In the genomic region with DNA sequence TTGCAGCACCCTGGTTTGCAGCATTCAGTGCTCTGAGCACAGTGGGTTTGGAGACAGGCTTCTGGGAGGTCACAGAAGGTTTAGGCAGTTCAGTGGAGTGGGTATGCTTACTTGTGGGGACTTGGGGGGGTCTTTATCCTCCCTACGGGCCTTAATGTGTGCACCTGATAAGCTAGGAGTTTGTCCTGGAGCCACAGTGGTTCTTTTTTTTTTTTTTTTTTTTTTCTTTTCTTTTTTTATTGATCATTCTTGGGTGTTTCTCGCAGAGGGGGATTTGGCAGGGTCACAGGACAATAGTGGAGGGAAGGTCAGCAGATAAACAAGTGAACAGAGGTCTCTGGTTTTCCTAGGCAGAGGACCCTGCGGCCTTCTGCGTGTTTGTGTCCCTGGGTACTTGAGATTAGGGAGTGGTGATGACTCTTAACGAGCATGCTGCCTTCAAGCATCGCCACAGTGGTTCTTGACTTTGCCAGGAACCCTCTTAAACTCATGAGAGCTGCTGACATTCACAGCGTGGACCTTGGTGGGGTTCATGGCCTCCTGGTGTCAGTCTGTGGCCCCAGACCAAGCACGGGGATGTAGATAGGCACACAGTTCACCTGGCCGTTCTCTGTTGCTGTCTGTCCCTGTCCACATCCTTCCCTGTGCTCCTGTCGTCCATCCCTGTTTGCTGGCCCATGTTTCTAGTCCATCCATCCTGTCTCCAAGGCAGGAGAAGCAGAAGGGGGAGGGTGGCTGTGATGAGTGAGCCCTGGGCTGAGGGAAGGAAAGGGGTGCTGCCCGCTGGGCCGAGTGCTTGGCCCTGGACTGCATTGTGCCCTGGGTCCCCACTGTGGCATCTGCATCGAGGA, we compare ENCODE assay signal across 10 cellular contexts. TPM values are rescaled to one million over a fixed set of nuclear protein-coding genes. Genes with fewer than 3 reads are reported as not detected.
A peak's percentile ranks its signal among the peaks of the same experiment; 100 is the strongest.
DNase-seq lines count a peak whose midpoint lies in the region; TF ChIP-seq lines count a peak whose summit lies in the region.
"Had no signal": no experiment of that assay in that cellular context is flagged by ENCODE, and none has a peak within 500 bp of the region (broad histone marks: within the 10 kb centered on the region; RNA-seq: fewer than 3 reads in every experiment).

No MANE protein-coding gene starts in this region.

- 77% methylated on average over 12 of the region's 13 CpGs for WGBS in smooth muscle cell (ENCODE audit: low lambda C conversion rate)

- TF ChIP-seq CTCF in GM12875 (IDR thresholded peaks at IDR 0.05; ENCODE audit: borderline replicate concordance, insufficient read depth, low read depth, low read length) = no peak
- no peak for TF ChIP-seq CTCF in glutamatergic neuron (IDR thresholded peaks at IDR 0.05; ENCODE audit: partially characterized antibody, unreplicated experiment)
- no peak for TF ChIP-seq CTCF in smooth muscle cell (IDR thresholded peaks at IDR 0.05; ENCODE audit: borderline replicate concordance, insufficient read depth, poor library complexity, severe bottlenecking)

- H3K36me3 Mint-ChIP-seq in activated CD4-positive, alpha-beta memory T cell treated with anti-CD3 and anti-CD28 coated beads for 36 hours = peaks cover 32% of the 10 kb centered on the region
- H3K36me3 Mint-ChIP-seq in glutamatergic neuron (ENCODE audit: unreplicated experiment) = no peaks in the 10 kb centered on the region

- peaks cover 69% of the 10 kb centered on the region for H4K20me1 ChIP-seq in smooth muscle cell (ENCODE audit: low read depth)

- peaks cover 64% of the 10 kb centered on the region for H3K79me2 ChIP-seq in smooth muscle cell (ENCODE audit: low read depth)

- H3K9me3 Mint-ChIP-seq in activated CD4-positive, alpha-beta memory T cell treated with anti-CD3 and anti-CD28 coated beads for 36 hours = no peaks in the 10 kb centered on the region
- peaks cover 14% of the 10 kb centered on the region for H3K9me3 Mint-ChIP-seq in glutamatergic neuron (ENCODE audit: unreplicated experiment)

- peak overlapping the region; percentile 19 for H3K4me2 ChIP-seq in smooth muscle cell

- H3K4me3 Mint-ChIP-seq in activated CD4-positive, alpha-beta memory T cell treated with anti-CD3 and anti-CD28 coated beads for 36 hours = peak overlapping the region; percentile 92
- H3K4me3 Mint-ChIP-seq in glutamatergic neuron (ENCODE audit: unreplicated experiment) = peak overlapping the region; percentile 91

- POLR2A ChIA-PET in activated CD4-positive, alpha-beta memory T cell treated with anti-CD3 and anti-CD28 coated beads for 36 hours (lab: Charles Lee) = interaction anchor here (1.0 kb wide), 1 partner anchor 49 kb away, joined by 5 read pairs; no protein-coding TSS in a partner anchor

- intact Hi-C loops in activated CD4-positive, alpha-beta memory T cell treated with anti-CD3 and anti-CD28 coated beads for 36 hours (cut with micrococcal nuclease) = loop anchor here (5.0 kb wide), 2 partner anchors 189 to 461 kb away; partner anchors contain the start of gene HNRNPUL1

- no peaks in the 10 kb centered on the region for H3K9me3 ChIP-seq in smooth muscle cell (replicated peaks; ENCODE audit: low read depth)
- no peaks in the 10 kb centered on the region for H3K9me3 ChIP-seq in HAP-1

- H3K4me3 ChIP-seq in GM12875 (ENCODE audit: low read depth, low read length) = peak overlapping the region; percentile 41
- H3K4me3 ChIP-seq in smooth muscle cell = peak overlapping the region; percentile 7
- no peak overlapping the region for H3K4me3 ChIP-seq in HAP-1

- H3K27ac Mint-ChIP-seq in activated CD4-positive, alpha-beta memory T cell treated with anti-CD3 and anti-CD28 coated beads for 36 hours = peak overlapping the region; percentile 89
- peak overlapping the region; percentile 20 for H3K27ac Mint-ChIP-seq in glutamatergic neuron (ENCODE audit: unreplicated experiment)

- peaks cover 26% of the 10 kb centered on the region for H3K4me1 ChIP-seq in smooth muscle cell (ENCODE audit: low read depth)
- H3K4me1 ChIP-seq in HAP-1 = peaks cover 24% of the 10 kb centered on the region

- peaks cover 17% of the 10 kb centered on the region for H3F3A ChIP-seq in smooth muscle cell (ENCODE audit: low read depth)

- no peaks in the 10 kb centered on the region for H3K27me3 Mint-ChIP-seq in activated CD4-positive, alpha-beta memory T cell treated with anti-CD3 and anti-CD28 coated beads for 36 hours
- peaks cover 10% of the 10 kb centered on the region for H3K27me3 Mint-ChIP-seq in glutamatergic neuron (ENCODE audit: unreplicated experiment)

- H3K9ac ChIP-seq in smooth muscle cell (ENCODE audit: low read depth) = no peak overlapping the region

- H3K27me3 ChIP-seq in smooth muscle cell (ENCODE audit: low read depth) (no peaks in the 10 kb centered on the region), HAP-1 (ENCODE audit: low read depth) (no peaks in the 10 kb centered on the region)

- no peak overlapping the region for H2AFZ ChIP-seq in smooth muscle cell (ENCODE audit: low read depth)

- no peaks in the 10 kb centered on the region for H3K36me3 ChIP-seq in smooth muscle cell (ENCODE audit: low read depth)
- peaks cover 51% of the 10 kb centered on the region for H3K36me3 ChIP-seq in HAP-1 (replicated peaks)

- CTCF ChIA-PET in activated CD4-positive, alpha-beta memory T cell treated with anti-CD3 and anti-CD28 coated beads for 36 hours (lab: Charles Lee) = interaction anchor here (1.0 to 1.6 kb wide), 3 partner anchors 18 to 167 kb away, joined by 3 read pairs; no protein-coding TSS in a partner anchor

- H3K27ac ChIP-seq in smooth muscle cell (ENCODE audit: low read depth) = no peak overlapping the region

- peaks cover 81% of the 10 kb centered on the region for H3K4me1 Mint-ChIP-seq in activated CD4-positive, alpha-beta memory T cell treated with anti-CD3 and anti-CD28 coated beads for 36 hours (ENCODE audit: low read depth)
- H3K4me1 Mint-ChIP-seq in glutamatergic neuron (ENCODE audit: low read depth, unreplicated experiment) = peaks cover 47% of the 10 kb centered on the region

- in situ Hi-C loops in HAP-1 (cut with MboI; ENCODE audit: low sequenced_read_pairs) = no loop called here

- no peak for DNase-seq in activated CD4-positive, alpha-beta memory T cell treated with anti-CD3 and anti-CD28 coated beads for 36 hours
- no peak for DNase-seq in glutamatergic neuron
- DNase-seq in smooth muscle cell (lab: John Stamatoyannopoulos, UW; ENCODE audit: unreplicated experiment) = no peak
- no peak for DNase-seq in HAP-1 (ENCODE audit: low spot score in 2 of 2)
- DNase-seq in amygdala (lab: John Stamatoyannopoulos, UW) = no peak
- DNase-seq in AG08395 (ENCODE audit: low spot score) = no peak
- no peak for DNase-seq in amniotic stem cell (lab: John Stamatoyannopoulos, UW)
- DNase-seq: stimulated activated CD4-positive, alpha-beta T cell treated with anti-CD3 and anti-CD28 coated beads, Interleukin-2, amount 100 ng/mL, for 48 hours had no signal

RNA-seq across cellular contexts. Expression of gene EGLN2, which starts 2.7 kb away (rescaled TPM):
- total RNA-seq in activated CD4-positive, alpha-beta memory T cell treated with anti-CD3 and anti-CD28 coated beads for 36 hours = 10 to 100 TPM; 89.1 to 90.3 TPM
- total RNA-seq in glutamatergic neuron (ENCODE audit: unreplicated experiment) (142 TPM), smooth muscle cell (25.1 and 26.7 TPM in 2 replicates)
- polyA plus RNA-seq in smooth muscle cell = 77.1 and 90.5 TPM in 2 replicates

RNA-seq across cellular contexts. Expression of gene RAB4B, which starts 23.6 kb away (rescaled TPM):
- 10 to 100 TPM; 38.0 to 41.7 TPM for total RNA-seq in activated CD4-positive, alpha-beta memory T cell treated with anti-CD3 and anti-CD28 coated beads for 36 hours
- total RNA-seq in glutamatergic neuron (ENCODE audit: unreplicated experiment) (43.2 TPM), smooth muscle cell (10.6 and 12.1 TPM in 2 replicates)
- 39.5 and 43.5 TPM in 2 replicates for polyA plus RNA-seq in smooth muscle cell

RNA-seq across cellular contexts. Expression of gene MIA, which starts 26.4 kb away (rescaled TPM):
- total RNA-seq in activated CD4-positive, alpha-beta memory T cell treated with anti-CD3 and anti-CD28 coated beads for 36 hours = under 1 TPM in 1 of 2 experiments, not detected in 1; 1.00 TPM
- total RNA-seq in glutamatergic neuron (ENCODE audit: unreplicated experiment) = not detected
- 3.8 TPM in 1 of 2 replicates, not detected in the other for total RNA-seq in smooth muscle cell
- 2.4 and 4.0 TPM in 2 replicates for polyA plus RNA-seq in smooth muscle cell
- total RNA-seq: NCI-H460 had no signal

RNA-seq across cellular contexts. Expression of gene CYP2A6, which starts 48.6 kb away (rescaled TPM):
- total RNA-seq in activated CD4-positive, alpha-beta memory T cell treated with anti-CD3 and anti-CD28 coated beads for 36 hours = not detected
- total RNA-seq in glutamatergic neuron (ENCODE audit: unreplicated experiment) = not detected
- not detected in 2 replicates for total RNA-seq in smooth muscle cell
- polyA plus RNA-seq in smooth muscle cell = not detected in 2 replicates
- total RNA-seq: NCI-H460 had no signal

RNA-seq across cellular contexts. Expression of gene SNRPA, which starts 50.7 kb away (rescaled TPM):
- total RNA-seq in activated CD4-positive, alpha-beta memory T cell treated with anti-CD3 and anti-CD28 coated beads for 36 hours = 100 to 1,000 TPM; 241 to 253 TPM
- total RNA-seq in glutamatergic neuron (ENCODE audit: unreplicated experiment) (70.3 TPM), smooth muscle cell (30.3 and 39.3 TPM in 2 replicates)
- polyA plus RNA-seq in smooth muscle cell = 87.7 TPM in 2 replicates
